In the genomic region with DNA sequence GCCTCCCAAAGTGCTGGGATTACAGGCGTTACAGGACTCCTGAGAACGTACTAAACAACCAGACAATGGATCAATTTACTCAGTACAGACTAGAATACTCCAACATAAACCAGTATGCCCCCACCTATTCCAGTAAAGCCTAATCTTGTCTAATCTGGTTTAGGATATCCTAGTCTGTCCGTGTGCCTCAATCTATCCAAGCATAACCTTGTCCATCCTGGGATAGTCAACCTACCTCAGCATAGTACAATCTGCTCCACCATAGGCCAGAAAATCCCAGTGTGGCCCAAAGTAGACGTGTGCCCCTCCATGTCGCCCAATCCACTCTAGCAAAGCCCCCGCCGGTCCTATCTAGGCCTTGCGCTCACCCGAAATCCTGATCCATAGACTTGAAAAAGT, we compare ENCODE assay signal across 1 cellular context.
A peak's percentile ranks its signal among the peaks of the same experiment; 100 is the strongest.
TF ChIP-seq lines count a peak whose summit lies in the region.

No MANE protein-coding gene starts in this region.

TF ChIP-seq in HepG2, 621 proteins besides CTCF, POLR2A, EP300 and RAD21 (continued from another document):
- TF ChIP-seq THAP9 (CRISPR knock-in tag; IDR thresholded peaks at IDR 0.05; ENCODE audit: borderline replicate concordance): no peak
- TF ChIP-seq, protein P1, sequence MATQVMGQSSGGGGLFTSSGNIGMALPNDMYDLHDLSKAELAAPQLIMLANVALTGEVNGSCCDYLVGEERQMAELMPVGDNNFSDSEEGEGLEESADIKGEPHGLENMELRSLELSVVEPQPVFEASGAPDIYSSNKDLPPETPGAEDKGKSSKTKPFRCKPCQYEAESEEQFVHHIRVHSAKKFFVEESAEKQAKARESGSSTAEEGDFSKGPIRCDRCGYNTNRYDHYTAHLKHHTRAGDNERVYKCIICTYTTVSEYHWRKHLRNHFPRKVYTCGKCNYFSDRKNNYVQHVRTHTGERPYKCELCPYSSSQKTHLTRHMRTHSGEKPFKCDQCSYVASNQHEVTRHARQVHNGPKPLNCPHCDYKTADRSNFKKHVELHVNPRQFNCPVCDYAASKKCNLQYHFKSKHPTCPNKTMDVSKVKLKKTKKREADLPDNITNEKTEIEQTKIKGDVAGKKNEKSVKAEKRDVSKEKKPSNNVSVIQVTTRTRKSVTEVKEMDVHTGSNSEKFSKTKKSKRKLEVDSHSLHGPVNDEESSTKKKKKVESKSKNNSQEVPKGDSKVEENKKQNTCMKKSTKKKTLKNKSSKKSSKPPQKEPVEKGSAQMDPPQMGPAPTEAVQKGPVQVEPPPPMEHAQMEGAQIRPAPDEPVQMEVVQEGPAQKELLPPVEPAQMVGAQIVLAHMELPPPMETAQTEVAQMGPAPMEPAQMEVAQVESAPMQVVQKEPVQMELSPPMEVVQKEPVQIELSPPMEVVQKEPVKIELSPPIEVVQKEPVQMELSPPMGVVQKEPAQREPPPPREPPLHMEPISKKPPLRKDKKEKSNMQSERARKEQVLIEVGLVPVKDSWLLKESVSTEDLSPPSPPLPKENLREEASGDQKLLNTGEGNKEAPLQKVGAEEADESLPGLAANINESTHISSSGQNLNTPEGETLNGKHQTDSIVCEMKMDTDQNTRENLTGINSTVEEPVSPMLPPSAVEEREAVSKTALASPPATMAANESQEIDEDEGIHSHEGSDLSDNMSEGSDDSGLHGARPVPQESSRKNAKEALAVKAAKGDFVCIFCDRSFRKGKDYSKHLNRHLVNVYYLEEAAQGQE (IDR thresholded peaks at IDR 0.05; ENCODE audit: borderline replicate concordance in 1 of 2, low read depth in 1 of 2, low read length in 2 of 2): no peak
- no peak for TF ChIP-seq CEBPZ (IDR thresholded peaks at IDR 0.05; ENCODE audit: low read length)
- TF ChIP-seq, protein P2, sequence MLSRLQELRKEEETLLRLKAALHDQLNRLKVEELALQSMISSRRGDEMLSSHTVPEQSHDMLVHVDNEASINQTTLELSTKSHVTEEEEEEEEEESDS (CRISPR knock-in tag; IDR thresholded peaks at IDR 0.05; ENCODE audit: borderline replicate concordance): 0 out of 2 replicates have a peak, but pooled peaks have one; percentile 21
- TF ChIP-seq BORCS8-MEF2B (CRISPR knock-in tag; IDR thresholded peaks at IDR 0.05): 0 out of 2 replicates have a peak, but pooled peaks have one; percentile 0
- TF ChIP-seq YEATS4 (CRISPR knock-in tag; IDR thresholded peaks at IDR 0.05; ENCODE audit: borderline replicate concordance): no peak
- no peak for TF ChIP-seq MEIS2 (CRISPR knock-in tag; IDR thresholded peaks at IDR 0.05)
- TF ChIP-seq HOXA5 (CRISPR knock-in tag; IDR thresholded peaks at IDR 0.05): no peak
- no peak for TF ChIP-seq NKX3-1 (CRISPR knock-in tag; IDR thresholded peaks at IDR 0.05)
- no peak for TF ChIP-seq U2AF1 (optimal IDR thresholded peaks at IDR 0.05; ENCODE audit: low read depth, low read length)
- no peak for TF ChIP-seq KDM2A (CRISPR knock-in tag; IDR thresholded peaks at IDR 0.05; ENCODE audit: borderline replicate concordance, low read depth)
- no peak for TF ChIP-seq LCORL (IDR thresholded peaks at IDR 0.05)
- TF ChIP-seq LCORL (CRISPR knock-in tag; IDR thresholded peaks at IDR 0.05): peak; percentile 3; the same call in 1 of the 2 replicates
